ENCODE assay signal across 12 cellular contexts in the genomic region with DNA sequence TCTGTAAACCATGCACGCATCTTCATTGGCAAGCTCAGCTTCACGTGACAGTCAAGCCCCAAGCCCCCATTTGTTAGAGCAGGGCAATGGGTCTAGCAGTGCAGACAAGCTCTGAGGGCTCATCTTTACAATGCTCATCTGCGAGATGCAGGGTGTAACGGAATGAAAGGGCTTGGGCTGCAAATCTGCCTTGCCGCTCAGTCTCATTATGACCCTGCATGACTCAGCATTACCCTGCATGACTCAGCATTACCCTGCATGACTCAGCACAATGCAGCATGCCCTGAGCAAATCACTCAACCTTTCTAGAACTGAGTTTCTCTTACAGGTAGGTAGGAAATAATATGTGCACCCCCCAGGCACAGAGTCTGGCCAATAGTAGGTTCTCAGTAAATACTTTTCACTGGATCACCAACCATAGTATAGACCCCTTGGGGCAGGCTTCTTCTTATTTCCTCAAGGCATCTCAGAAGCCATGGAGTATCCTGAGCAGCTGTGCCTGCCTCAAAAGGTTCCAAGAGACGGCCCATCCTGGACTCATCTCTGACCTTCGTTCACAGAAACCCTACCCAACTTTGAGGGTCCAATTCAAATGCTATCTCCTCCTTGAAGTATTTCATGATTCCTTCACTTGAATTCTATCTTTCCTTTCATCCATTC.
DNase-seq lines count a peak whose midpoint lies in the region; ATAC-seq and TF ChIP-seq lines count a peak whose summit lies in the region.
"Had no signal": no experiment of that assay in that cellular context is flagged by ENCODE, and none has a peak within 500 bp of the region (broad histone marks: within the 10 kb centered on the region; RNA-seq: fewer than 3 reads in every experiment).

No MANE protein-coding gene starts in this region.

- no peak overlapping the region for H4K91ac ChIP-seq in mesenchymal stem cell (ENCODE audit: low read length)

- H3K4me2 ChIP-seq in Karpas-422 (ENCODE audit: low read depth, low read length, poor library complexity, severe bottlenecking) (no peak overlapping the region), mesenchymal stem cell (ENCODE audit: low read length, poor library complexity, severe bottlenecking) (no peak overlapping the region)

- H3K9ac ChIP-seq in Karpas-422 (ENCODE audit: low read length) (no peak overlapping the region), mesenchymal stem cell (ENCODE audit: low read length) (no peak overlapping the region)

- H3K79me2 ChIP-seq in Karpas-422 (ENCODE audit: low read length) = no peaks in the 10 kb centered on the region

- TF ChIP-seq CTCF in ovary (IDR thresholded peaks at IDR 0.05) = no peak

- H2AFZ ChIP-seq in Karpas-422 (ENCODE audit: low read length) (no peak overlapping the region), mesenchymal stem cell (ENCODE audit: low read depth, low read length) (no peak overlapping the region)

- no peaks in the 10 kb centered on the region for H3K79me1 ChIP-seq in mesenchymal stem cell (replicated peaks; ENCODE audit: low read length, poor library complexity, severe bottlenecking)

- no peaks in the 10 kb centered on the region for H3K9me2 ChIP-seq in Karpas-422 (replicated peaks; ENCODE audit: insufficient read depth, low read length)

- no peak overlapping the region for H2AK5ac ChIP-seq in mesenchymal stem cell (ENCODE audit: low read length, severe bottlenecking)

- no peaks in the 10 kb centered on the region for H3K27me3 ChIP-seq in Karpas-422 (ENCODE audit: low read length)
- H3K27me3 ChIP-seq in mesenchymal stem cell (ENCODE audit: control insufficient read depth in 1 of 2, insufficient read depth in 1 of 2, low read length in 2 of 2) = no peaks in the 10 kb centered on the region
- H3K27me3 ChIP-seq in ovary = no peaks in the 10 kb centered on the region
- H3K27me3 ChIP-seq: esophagus squamous epithelium, spleen had no signal

- H3K4ac ChIP-seq in mesenchymal stem cell (ENCODE audit: low read depth in 1 of 2, low read length in 2 of 2) = no peak overlapping the region

- intact Hi-C loops in ovary (cut with DNase I) = no loop called here

- H3K27ac ChIP-seq in Karpas-422 (ENCODE audit: low read length) = no peak overlapping the region
- H3K27ac ChIP-seq in mesenchymal stem cell (ENCODE audit: low read length, poor library complexity, severe bottlenecking) = no peak overlapping the region
- no peak overlapping the region for H3K27ac ChIP-seq in ovary
- H3K27ac ChIP-seq: esophagus squamous epithelium, spleen had no signal

- H3K4me3 ChIP-seq in Karpas-422 (ENCODE audit: low read length) (no peak overlapping the region), mesenchymal stem cell (ENCODE audit: insufficient read depth in 1 of 2, low read depth in 1 of 2, low read length in 2 of 2) (no peak overlapping the region), ovary (no peak overlapping the region)
- H3K4me3 ChIP-seq: esophagus squamous epithelium, spleen had no signal

- H3K14ac ChIP-seq in mesenchymal stem cell (ENCODE audit: low read length in 2 of 2) = no peak overlapping the region

- no peak overlapping the region for H2BK120ac ChIP-seq in mesenchymal stem cell (ENCODE audit: low read depth, low read length)

- TF ChIP-seq EP300 in ovary (IDR thresholded peaks at IDR 0.05) = no peak

- H4K20me1 ChIP-seq in Karpas-422 (ENCODE audit: insufficient read depth, low read depth, low read length) = no peaks in the 10 kb centered on the region

- H2BK12ac ChIP-seq in mesenchymal stem cell (ENCODE audit: low read length in 2 of 2) = no peak overlapping the region

- H3K36me3 ChIP-seq in Karpas-422 (ENCODE audit: insufficient read depth, low read length) (no peaks in the 10 kb centered on the region), mesenchymal stem cell (ENCODE audit: control insufficient read depth in 1 of 2, insufficient read depth in 2 of 2, low read depth in 1 of 2, low read length in 2 of 2) (no peaks in the 10 kb centered on the region), ovary (no peaks in the 10 kb centered on the region)
- H3K36me3 ChIP-seq: esophagus squamous epithelium, spleen had no signal

- H3K27ac Mint-ChIP-seq in stimulated activated memory B cell treated with anti-CD40 and anti-IgM and Interleukin-4, amounts not matched to agents 10 μg/mL and 1 μg/mL and 100 μg/mL, for 72 hours = no peak overlapping the region

- 83% methylated on average over 7 of the region's 7 CpGs for WGBS in mesenchymal stem cell
- WGBS in ovary, 3 donors = 73 to 89% (median 74%) methylated on average over 7 of the region's 7 CpGs

- no peak overlapping the region for H2BK15ac ChIP-seq in mesenchymal stem cell (ENCODE audit: low read depth, poor library complexity, severe bottlenecking)

- no peak overlapping the region for H3K4me3 Mint-ChIP-seq in stimulated activated memory B cell treated with anti-CD40 and anti-IgM and Interleukin-4, amounts not matched to agents 10 μg/mL and 1 μg/mL and 100 μg/mL, for 72 hours

- H3K36me3 Mint-ChIP-seq in stimulated activated memory B cell treated with anti-CD40 and anti-IgM and Interleukin-4, amounts not matched to agents 10 μg/mL and 1 μg/mL and 100 μg/mL, for 72 hours = no peaks in the 10 kb centered on the region

- H3K23ac ChIP-seq in mesenchymal stem cell (ENCODE audit: low read length in 2 of 2) = no peak overlapping the region

- peaks cover 11% of the 10 kb centered on the region for H3K9me3 Mint-ChIP-seq in stimulated activated memory B cell treated with anti-CD40 and anti-IgM and Interleukin-4, amounts not matched to agents 10 μg/mL and 1 μg/mL and 100 μg/mL, for 72 hours

- no peak overlapping the region for H4K8ac ChIP-seq in mesenchymal stem cell (ENCODE audit: low read length)

- no peak for ATAC-seq in GM19455 (IDR thresholded peaks at IDR 0.05; ENCODE audit: unreplicated experiment)
- no peak for ATAC-seq in stimulated activated memory B cell treated with anti-CD40 and anti-IgM and Interleukin-4, amounts not matched to agents 10 μg/mL and 1 μg/mL and 100 μg/mL, for 72 hours

- no peaks in the 10 kb centered on the region for H3K27me3 Mint-ChIP-seq in stimulated activated memory B cell treated with anti-CD40 and anti-IgM and Interleukin-4, amounts not matched to agents 10 μg/mL and 1 μg/mL and 100 μg/mL, for 72 hours

- H3K9me3 ChIP-seq in Karpas-422 (ENCODE audit: low read length) = no peaks in the 10 kb centered on the region
- peaks cover 6% of the 10 kb centered on the region for H3K9me3 ChIP-seq in mesenchymal stem cell (ENCODE audit: control insufficient read depth, low read length)
- H3K9me3 ChIP-seq in ovary = no peaks in the 10 kb centered on the region
- H3K9me3 ChIP-seq: esophagus squamous epithelium had no signal

- DNase-seq in NOMO-1 treated with DMSO at 0.1 percent for 48 hours (lab: John Stamatoyannopoulos, UW; ENCODE audit: unreplicated experiment) (peak; percentile 3), NOMO-1 treated with dmso at 0.1 percent for 144 hours (lab: John Stamatoyannopoulos, UW; ENCODE audit: unreplicated experiment) (no peak), Karpas-422 (peak; percentile 53), astrocyte of the hippocampus (ENCODE audit: low read depth, low spot score) (peak; percentile 43), mesenchymal stem cell (peak; percentile 42), ovary (no peak)
- DNase-seq: activated CD4-positive, alpha-beta T cell treated with anti-CD3 and anti-CD28 coated beads for 1 hour; esophagus squamous epithelium; spleen; stimulated activated naive CD4-positive, alpha-beta T cell treated with Interleukin-2 at 50 U/mL for 16 hours had no signal

- H3K18ac ChIP-seq in mesenchymal stem cell (ENCODE audit: low read depth in 1 of 2, low read length in 2 of 2) = peak overlapping the region in 1 of 2 experiments; percentile 37

- H3K4me1 Mint-ChIP-seq in stimulated activated memory B cell treated with anti-CD40 and anti-IgM and Interleukin-4, amounts not matched to agents 10 μg/mL and 1 μg/mL and 100 μg/mL, for 72 hours = no peaks in the 10 kb centered on the region

- TF ChIP-seq POLR2A in ovary (IDR thresholded peaks at IDR 0.05) = no peak

- H3K4me1 ChIP-seq in Karpas-422 (ENCODE audit: low read length) = no peaks in the 10 kb centered on the region
- H3K4me1 ChIP-seq in mesenchymal stem cell (ENCODE audit: control insufficient read depth, insufficient read depth, low read depth, low read length) = peaks cover 2% of the 10 kb centered on the region
- H3K4me1 ChIP-seq in ovary (ENCODE audit: insufficient read depth) = no peaks in the 10 kb centered on the region
- H3K4me1 ChIP-seq: esophagus squamous epithelium, spleen had no signal

- no peak overlapping the region for H2BK5ac ChIP-seq in mesenchymal stem cell (ENCODE audit: low read depth, low read length, poor library complexity, severe bottlenecking)

Comparison
In these comparisons a context has a peak if more than half of its experiments do, and no peak if none do; other contexts are left out.
1. DNase-seq: peak in NOMO-1 treated with DMSO at 0.1 percent for 48 hours (single experiment), Karpas-422 (single experiment), astrocyte of the hippocampus (single experiment) and mesenchymal stem cell (single experiment); none in NOMO-1 treated with dmso at 0.1 percent for 144 hours (single experiment) and ovary (0 of 5).